In the genomic region with DNA sequence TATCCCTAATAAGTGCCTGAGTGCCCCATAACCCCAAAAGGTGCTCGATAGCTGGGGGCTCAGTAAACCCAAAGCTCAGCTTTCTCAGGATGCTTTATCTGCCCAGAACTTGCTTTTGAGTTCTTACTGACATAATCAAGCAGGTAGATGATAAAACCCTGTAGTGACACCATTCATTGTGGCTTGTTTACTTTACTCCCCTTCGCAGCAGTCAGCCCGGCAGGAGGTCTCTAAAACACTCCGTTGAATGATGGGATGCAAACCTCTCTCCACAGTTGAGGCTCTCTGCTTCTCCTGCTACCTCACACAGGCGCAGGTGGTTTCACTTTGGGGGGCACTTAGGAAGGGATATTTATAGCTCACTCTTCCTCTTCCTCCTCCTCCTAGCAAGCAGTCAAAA, we compare ENCODE assay signal across 1 cellular context.
TF ChIP-seq lines count a peak whose summit lies in the region.

No MANE protein-coding gene starts in this region.

TF ChIP-seq in HEK293, 187 proteins besides CTCF, POLR2A, EP300 and RAD21 (continued from another document):
- TF ChIP-seq ZBTB7A (tag by site-specific recombination; IDR thresholded peaks at IDR 0.05; ENCODE audit: low read depth) (no peak), ZNF157 (tag by site-specific recombination; IDR thresholded peaks at IDR 0.05) (no peak), HOXA7 (CRISPR knock-in tag; IDR thresholded peaks at IDR 0.05; ENCODE audit: borderline replicate concordance) (no peak), ZNF37A (tag by site-specific recombination; IDR thresholded peaks at IDR 0.05) (no peak), BCL11A (tag by site-specific recombination; IDR thresholded peaks at IDR 0.05; ENCODE audit: low read depth) (no peak), ZNF112 (tag by site-specific recombination; IDR thresholded peaks at IDR 0.05) (no peak), SALL2 (tag by site-specific recombination; IDR thresholded peaks at IDR 0.05; ENCODE audit: borderline replicate concordance) (no peak), OSR2 (tag by site-specific recombination; IDR thresholded peaks at IDR 0.05) (peak; percentile 66), ZNF341 (tag by site-specific recombination; IDR thresholded peaks at IDR 0.05; ENCODE audit: low read depth) (no peak), WT1 (tag by site-specific recombination; IDR thresholded peaks at IDR 0.05) (peak; percentile 99), IKZF3 (tag by site-specific recombination; IDR thresholded peaks at IDR 0.05) (peak; percentile 34; the same call in 1 of the 2 replicates), ZNF138 (tag by site-specific recombination; IDR thresholded peaks at IDR 0.05; ENCODE audit: borderline replicate concordance) (no peak), ZFHX2 (tag by site-specific recombination; conservative IDR thresholded peaks at IDR 0.05) (no peak), ZNF596 (tag by site-specific recombination; IDR thresholded peaks at IDR 0.05) (0 out of 2 replicates have a peak, but pooled peaks have one; percentile 17), ZNF394 (tag by site-specific recombination; IDR thresholded peaks at IDR 0.05; ENCODE audit: borderline replicate concordance) (peak; percentile 34; the same call in 1 of the 2 replicates), ZNF629 (tag by site-specific recombination; IDR thresholded peaks at IDR 0.05) (0 out of 2 replicates have a peak, but pooled peaks have one; percentile 33), ZNF175 (tag by site-specific recombination; IDR thresholded peaks at IDR 0.05) (no peak), ZNF530 (tag by site-specific recombination; IDR thresholded peaks at IDR 0.05; ENCODE audit: low read depth) (no peak), ZNF16 (tag by site-specific recombination; IDR thresholded peaks at IDR 0.05; ENCODE audit: low read depth) (no peak), KLF16 (tag by site-specific recombination; IDR thresholded peaks at IDR 0.05) (no peak), ZSCAN16 (tag by site-specific recombination; IDR thresholded peaks at IDR 0.05) (peak; percentile 32; the same call in 1 of the 2 replicates), ZNF660 (tag by site-specific recombination; IDR thresholded peaks at IDR 0.05) (no peak), KLF10 (tag by site-specific recombination; IDR thresholded peaks at IDR 0.05) (no peak), ZFP41 (tag by site-specific recombination; IDR thresholded peaks at IDR 0.05; ENCODE audit: borderline replicate concordance) (no peak)
- TF ChIP-seq, protein P1, sequence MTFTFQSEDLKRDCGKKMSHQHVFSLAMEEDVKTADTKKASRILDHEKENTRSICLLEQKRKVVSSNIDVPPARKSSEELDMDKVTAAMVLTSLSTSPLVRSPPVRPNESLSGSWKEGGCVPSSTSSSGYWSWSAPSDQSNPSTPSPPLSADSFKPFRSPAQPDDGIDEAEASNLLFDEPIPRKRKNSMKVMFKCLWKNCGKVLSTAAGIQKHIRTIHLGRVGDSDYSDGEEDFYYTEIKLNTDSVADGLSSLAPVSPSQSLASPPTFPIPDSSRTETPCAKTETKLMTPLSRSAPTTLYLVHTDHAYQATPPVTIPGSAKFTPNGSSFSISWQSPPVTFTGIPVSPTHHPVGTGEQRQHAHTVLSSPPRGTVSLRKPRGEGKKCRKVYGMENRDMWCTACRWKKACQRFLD (tag by site-specific recombination; IDR thresholded peaks at IDR 0.05) = no peak
- TF ChIP-seq, protein P2, sequence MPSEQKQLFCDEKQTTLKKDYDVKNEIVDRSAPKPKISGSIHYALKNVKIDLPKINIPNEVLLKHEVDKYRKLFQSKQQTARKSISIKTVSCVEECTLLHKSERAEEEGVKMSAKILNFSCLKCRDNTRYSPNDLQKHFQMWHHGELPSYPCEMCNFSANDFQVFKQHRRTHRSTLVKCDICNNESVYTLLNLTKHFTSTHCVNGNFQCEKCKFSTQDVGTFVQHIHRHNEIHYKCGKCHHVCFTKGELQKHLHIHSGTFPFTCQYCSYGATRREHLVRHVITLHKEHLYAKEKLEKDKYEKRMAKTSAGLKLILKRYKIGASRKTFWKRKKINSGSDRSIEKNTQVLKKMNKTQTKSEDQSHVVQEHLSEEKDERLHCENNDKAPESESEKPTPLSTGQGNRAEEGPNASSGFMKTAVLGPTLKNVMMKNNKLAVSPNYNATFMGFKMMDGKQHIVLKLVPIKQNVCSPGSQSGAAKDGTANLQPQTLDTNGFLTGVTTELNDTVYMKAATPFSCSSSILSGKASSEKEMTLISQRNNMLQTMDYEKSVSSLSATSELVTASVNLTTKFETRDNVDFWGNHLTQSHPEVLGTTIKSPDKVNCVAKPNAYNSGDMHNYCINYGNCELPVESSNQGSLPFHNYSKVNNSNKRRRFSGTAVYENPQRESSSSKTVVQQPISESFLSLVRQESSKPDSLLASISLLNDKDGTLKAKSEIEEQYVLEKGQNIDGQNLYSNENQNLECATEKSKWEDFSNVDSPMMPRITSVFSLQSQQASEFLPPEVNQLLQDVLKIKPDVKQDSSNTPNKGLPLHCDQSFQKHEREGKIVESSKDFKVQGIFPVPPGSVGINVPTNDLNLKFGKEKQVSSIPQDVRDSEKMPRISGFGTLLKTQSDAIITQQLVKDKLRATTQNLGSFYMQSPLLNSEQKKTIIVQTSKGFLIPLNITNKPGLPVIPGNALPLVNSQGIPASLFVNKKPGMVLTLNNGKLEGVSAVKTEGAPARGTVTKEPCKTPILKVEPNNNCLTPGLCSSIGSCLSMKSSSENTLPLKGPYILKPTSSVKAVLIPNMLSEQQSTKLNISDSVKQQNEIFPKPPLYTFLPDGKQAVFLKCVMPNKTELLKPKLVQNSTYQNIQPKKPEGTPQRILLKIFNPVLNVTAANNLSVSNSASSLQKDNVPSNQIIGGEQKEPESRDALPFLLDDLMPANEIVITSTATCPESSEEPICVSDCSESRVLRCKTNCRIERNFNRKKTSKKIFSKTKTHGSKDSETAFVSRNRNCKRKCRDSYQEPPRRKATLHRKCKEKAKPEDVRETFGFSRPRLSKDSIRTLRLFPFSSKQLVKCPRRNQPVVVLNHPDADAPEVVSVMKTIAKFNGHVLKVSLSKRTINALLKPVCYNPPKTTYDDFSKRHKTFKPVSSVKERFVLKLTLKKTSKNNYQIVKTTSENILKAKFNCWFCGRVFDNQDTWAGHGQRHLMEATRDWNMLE (tag by site-specific recombination; conservative IDR thresholded peaks at IDR 0.05; ENCODE audit: low read depth) = no peak
- TF ChIP-seq, protein P3, sequence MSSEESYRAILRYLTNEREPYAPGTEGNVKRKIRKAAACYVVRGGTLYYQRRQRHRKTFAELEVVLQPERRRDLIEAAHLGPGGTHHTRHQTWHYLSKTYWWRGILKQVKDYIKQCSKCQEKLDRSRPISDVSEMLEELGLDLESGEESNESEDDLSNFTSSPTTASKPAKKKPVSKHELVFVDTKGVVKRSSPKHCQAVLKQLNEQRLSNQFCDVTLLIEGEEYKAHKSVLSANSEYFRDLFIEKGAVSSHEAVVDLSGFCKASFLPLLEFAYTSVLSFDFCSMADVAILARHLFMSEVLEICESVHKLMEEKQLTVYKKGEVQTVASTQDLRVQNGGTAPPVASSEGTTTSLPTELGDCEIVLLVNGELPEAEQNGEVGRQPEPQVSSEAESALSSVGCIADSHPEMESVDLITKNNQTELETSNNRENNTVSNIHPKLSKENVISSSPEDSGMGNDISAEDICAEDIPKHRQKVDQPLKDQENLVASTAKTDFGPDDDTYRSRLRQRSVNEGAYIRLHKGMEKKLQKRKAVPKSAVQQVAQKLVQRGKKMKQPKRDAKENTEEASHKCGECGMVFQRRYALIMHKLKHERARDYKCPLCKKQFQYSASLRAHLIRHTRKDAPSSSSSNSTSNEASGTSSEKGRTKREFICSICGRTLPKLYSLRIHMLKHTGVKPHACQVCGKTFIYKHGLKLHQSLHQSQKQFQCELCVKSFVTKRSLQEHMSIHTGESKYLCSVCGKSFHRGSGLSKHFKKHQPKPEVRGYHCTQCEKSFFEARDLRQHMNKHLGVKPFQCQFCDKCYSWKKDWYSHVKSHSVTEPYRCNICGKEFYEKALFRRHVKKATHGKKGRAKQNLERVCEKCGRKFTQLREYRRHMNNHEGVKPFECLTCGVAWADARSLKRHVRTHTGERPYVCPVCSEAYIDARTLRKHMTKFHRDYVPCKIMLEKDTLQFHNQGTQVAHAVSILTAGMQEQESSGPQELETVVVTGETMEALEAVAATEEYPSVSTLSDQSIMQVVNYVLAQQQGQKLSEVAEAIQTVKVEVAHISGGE (tag by site-specific recombination; conservative IDR thresholded peaks at IDR 0.05; ENCODE audit: low read depth) = no peak
- TF ChIP-seq, protein P4, sequence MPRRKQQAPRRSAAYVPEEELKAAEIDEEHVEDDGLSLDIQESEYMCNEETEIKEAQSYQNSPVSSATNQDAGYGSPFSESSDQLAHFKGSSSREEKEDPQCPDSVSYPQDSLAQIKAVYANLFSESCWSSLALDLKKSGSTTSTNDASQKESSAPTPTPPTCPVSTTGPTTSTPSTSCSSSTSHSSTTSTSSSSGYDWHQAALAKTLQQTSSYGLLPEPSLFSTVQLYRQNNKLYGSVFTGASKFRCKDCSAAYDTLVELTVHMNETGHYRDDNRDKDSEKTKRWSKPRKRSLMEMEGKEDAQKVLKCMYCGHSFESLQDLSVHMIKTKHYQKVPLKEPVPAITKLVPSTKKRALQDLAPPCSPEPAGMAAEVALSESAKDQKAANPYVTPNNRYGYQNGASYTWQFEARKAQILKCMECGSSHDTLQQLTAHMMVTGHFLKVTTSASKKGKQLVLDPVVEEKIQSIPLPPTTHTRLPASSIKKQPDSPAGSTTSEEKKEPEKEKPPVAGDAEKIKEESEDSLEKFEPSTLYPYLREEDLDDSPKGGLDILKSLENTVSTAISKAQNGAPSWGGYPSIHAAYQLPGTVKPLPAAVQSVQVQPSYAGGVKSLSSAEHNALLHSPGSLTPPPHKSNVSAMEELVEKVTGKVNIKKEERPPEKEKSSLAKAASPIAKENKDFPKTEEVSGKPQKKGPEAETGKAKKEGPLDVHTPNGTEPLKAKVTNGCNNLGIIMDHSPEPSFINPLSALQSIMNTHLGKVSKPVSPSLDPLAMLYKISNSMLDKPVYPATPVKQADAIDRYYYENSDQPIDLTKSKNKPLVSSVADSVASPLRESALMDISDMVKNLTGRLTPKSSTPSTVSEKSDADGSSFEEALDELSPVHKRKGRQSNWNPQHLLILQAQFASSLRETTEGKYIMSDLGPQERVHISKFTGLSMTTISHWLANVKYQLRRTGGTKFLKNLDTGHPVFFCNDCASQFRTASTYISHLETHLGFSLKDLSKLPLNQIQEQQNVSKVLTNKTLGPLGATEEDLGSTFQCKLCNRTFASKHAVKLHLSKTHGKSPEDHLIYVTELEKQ (tag by site-specific recombination; IDR thresholded peaks at IDR 0.05; ENCODE audit: borderline replicate concordance) = no peak
